In the genomic region with DNA sequence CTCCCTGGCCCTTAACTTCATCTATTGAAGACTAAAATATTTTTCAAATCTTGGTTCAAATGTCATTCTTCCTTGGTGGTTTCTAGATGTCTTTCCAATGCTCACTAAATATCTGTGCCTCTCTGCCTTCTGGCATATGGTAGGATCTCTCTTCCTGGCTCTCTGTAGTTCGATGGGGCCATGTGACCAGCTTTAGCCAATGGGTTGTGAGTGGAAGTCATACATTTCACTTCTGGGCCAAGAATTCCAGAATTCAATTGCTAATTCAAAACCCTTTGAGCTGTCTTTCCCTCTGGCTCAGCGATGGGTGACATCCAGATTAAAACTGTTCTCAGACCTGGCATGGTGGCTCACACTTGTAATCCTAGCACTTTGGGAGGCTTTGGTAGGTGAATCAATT, we compare ENCODE assay signal across 2 cellular contexts.
TF ChIP-seq lines count a peak whose summit lies in the region.

No MANE protein-coding gene starts in this region.

TF ChIP-seq in HepG2, 621 proteins besides CTCF, POLR2A, EP300 and RAD21:
- TF ChIP-seq ARNTL (CRISPR knock-in tag; IDR thresholded peaks at IDR 0.05) (no peak), ZNF331 (CRISPR knock-in tag; IDR thresholded peaks at IDR 0.05) (no peak), NFYB (CRISPR knock-in tag; IDR thresholded peaks at IDR 0.05) (peak; percentile 61)

TF ChIP-seq in H1, 55 proteins besides CTCF, POLR2A, EP300 and RAD21:
- no peak for TF ChIP-seq TBP (IDR thresholded peaks at IDR 0.05; ENCODE audit: low read depth, low read length)
- TF ChIP-seq, protein P1, sequence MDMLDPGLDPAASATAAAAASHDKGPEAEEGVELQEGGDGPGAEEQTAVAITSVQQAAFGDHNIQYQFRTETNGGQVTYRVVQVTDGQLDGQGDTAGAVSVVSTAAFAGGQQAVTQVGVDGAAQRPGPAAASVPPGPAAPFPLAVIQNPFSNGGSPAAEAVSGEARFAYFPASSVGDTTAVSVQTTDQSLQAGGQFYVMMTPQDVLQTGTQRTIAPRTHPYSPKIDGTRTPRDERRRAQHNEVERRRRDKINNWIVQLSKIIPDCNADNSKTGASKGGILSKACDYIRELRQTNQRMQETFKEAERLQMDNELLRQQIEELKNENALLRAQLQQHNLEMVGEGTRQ (IDR thresholded peaks at IDR 0.05; ENCODE audit: low read length): peak; percentile 71
- TF ChIP-seq, protein P2, sequence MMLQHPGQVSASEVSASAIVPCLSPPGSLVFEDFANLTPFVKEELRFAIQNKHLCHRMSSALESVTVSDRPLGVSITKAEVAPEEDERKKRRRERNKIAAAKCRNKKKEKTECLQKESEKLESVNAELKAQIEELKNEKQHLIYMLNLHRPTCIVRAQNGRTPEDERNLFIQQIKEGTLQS (IDR thresholded peaks at IDR 0.05; ENCODE audit: insufficient read depth, low read depth, low read length): 0 out of 2 replicates have a peak, but pooled peaks have one; percentile 17
